ENCODE assay signal across 19 cellular contexts in the genomic region with DNA sequence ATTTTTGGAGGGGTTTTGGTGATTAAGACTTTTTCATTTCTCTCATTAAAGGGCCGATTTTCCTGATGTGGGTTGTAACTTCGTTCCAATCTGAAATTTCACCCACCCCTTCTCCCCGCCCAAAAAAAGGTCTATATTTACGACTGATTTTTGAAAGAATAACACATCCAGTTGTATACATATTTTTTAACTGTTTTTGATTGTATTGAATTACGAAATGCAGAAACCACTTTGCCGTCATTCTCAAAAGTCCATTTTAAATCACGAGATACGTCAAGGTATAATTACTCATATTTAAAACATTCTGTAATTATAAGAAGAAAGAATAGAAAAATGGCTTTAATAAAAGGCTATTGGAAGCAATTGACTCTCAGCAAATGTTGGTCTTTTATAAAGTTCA.
A peak's percentile ranks its signal among the peaks of the same experiment; 100 is the strongest.
DNase-seq lines count a peak whose midpoint lies in the region; ATAC-seq and TF ChIP-seq lines count a peak whose summit lies in the region.
"Had no signal": no experiment of that assay in that cellular context is flagged by ENCODE, and none has a peak within 500 bp of the region (broad histone marks: within the 10 kb centered on the region; RNA-seq: fewer than 3 reads in every experiment).

No MANE protein-coding gene starts in this region.

- intact Hi-C loops in Right ventricle myocardium superior (cut with DNase I): loop anchor here (5.0 kb wide), 1 partner anchor 160 kb away; no protein-coding TSS in a partner anchor

- H3K27ac Mint-ChIP-seq in HFFc6: peak overlapping the region; percentile 98
- no peak overlapping the region for H3K27ac Mint-ChIP-seq in WTC11
- no peak overlapping the region for H3K27ac Mint-ChIP-seq in T-helper 17 cell
- H3K27ac Mint-ChIP-seq: CD8-positive, alpha-beta memory T cell; GM23338 had no signal

- CTCF ChIA-PET in BJ (lab: Yijun Ruan, JAX) (interaction anchor here (0.6 to 5.0 kb wide), 5 partner anchors 1072 to 1095 kb away, joined by 3 to 59 read pairs (median 6); partner anchors contain the start of gene TBX3), WTC11 (lab: Charles Lee) (no interaction called here)

- H3K36me3 ChIP-seq in BJ (ENCODE audit: control insufficient read depth, insufficient read depth, low read length) (no peaks in the 10 kb centered on the region), smooth muscle cell (ENCODE audit: low read depth) (no peaks in the 10 kb centered on the region)
- H3K36me3 ChIP-seq: BLaER1, Peyer's patch had no signal

- H3K4me1 Mint-ChIP-seq in HFFc6 (ENCODE audit: low read depth) (peaks cover 93% of the 10 kb centered on the region), WTC11 (peaks cover 12% of the 10 kb centered on the region), T-helper 17 cell (no peaks in the 10 kb centered on the region)
- H3K4me1 Mint-ChIP-seq: CD8-positive, alpha-beta memory T cell had no signal

- ATAC-seq in WTC11: no peak
- no peak for ATAC-seq in Right ventricle myocardium superior (ENCODE audit: poor library complexity)
- ATAC-seq in T-helper 17 cell: no peak
- ATAC-seq: GM23338, HCT116 had no signal

- no peaks in the 10 kb centered on the region for H3K79me2 ChIP-seq in smooth muscle cell (ENCODE audit: low read depth)

- no peak overlapping the region for H2AFZ ChIP-seq in smooth muscle cell (ENCODE audit: low read depth)
- H2AFZ ChIP-seq: GM23338 had no signal

- TF ChIP-seq CTCF in BJ (IDR thresholded peaks at IDR 0.05; ENCODE audit: insufficient read depth, low read depth, low read length) (no peak), HFFc6 (IDR thresholded peaks at IDR 0.05) (no peak), smooth muscle cell (IDR thresholded peaks at IDR 0.05; ENCODE audit: borderline replicate concordance, insufficient read depth, poor library complexity, severe bottlenecking) (no peak), WTC11 (IDR thresholded peaks at IDR 0.05) (no peak)

- 93% methylated on average over 8 of the region's 8 CpGs for WGBS in smooth muscle cell (ENCODE audit: low lambda C conversion rate)

- peaks cover 29% of the 10 kb centered on the region for H3K4me1 ChIP-seq in smooth muscle cell (ENCODE audit: low read depth)
- H3K4me1 ChIP-seq: Peyer's patch had no signal

- POLR2A ChIA-PET in BJ (lab: Charles Lee): no interaction called here
- POLR2A ChIA-PET in WTC11 (lab: Charles Lee): no interaction called here

- no peak overlapping the region for H3K9ac ChIP-seq in smooth muscle cell (ENCODE audit: low read depth)
- H3K9ac ChIP-seq: BLaER1 had no signal

- H3K36me3 Mint-ChIP-seq in HFFc6 (ENCODE audit: low read depth) (peaks cover 2% of the 10 kb centered on the region), WTC11 (no peaks in the 10 kb centered on the region), T-helper 17 cell (ENCODE audit: low read depth) (no peaks in the 10 kb centered on the region)
- H3K36me3 Mint-ChIP-seq: CD8-positive, alpha-beta memory T cell had no signal

- H3K9me3 Mint-ChIP-seq in HFFc6 (no peaks in the 10 kb centered on the region), WTC11 (no peaks in the 10 kb centered on the region)
- H3K9me3 Mint-ChIP-seq: CD8-positive, alpha-beta memory T cell; GM23338 had no signal

- H3K4me3 Mint-ChIP-seq in HFFc6: peak overlapping the region; percentile 90
- H3K4me3 Mint-ChIP-seq in WTC11: no peak overlapping the region
- H3K4me3 Mint-ChIP-seq in T-helper 17 cell: no peak overlapping the region
- H3K4me3 Mint-ChIP-seq: CD8-positive, alpha-beta memory T cell; GM23338 had no signal

- H3F3A ChIP-seq in smooth muscle cell (ENCODE audit: low read depth): peaks cover 4% of the 10 kb centered on the region

- peak overlapping the region; percentile 83 for H3K4me2 ChIP-seq in smooth muscle cell
- H3K4me2 ChIP-seq: GM23338 had no signal

- H3K9me3 ChIP-seq in smooth muscle cell (replicated peaks; ENCODE audit: low read depth) (no peaks in the 10 kb centered on the region), T-helper 17 cell (ENCODE audit: control insufficient read depth, low read length, poor library complexity, severe bottlenecking) (no peaks in the 10 kb centered on the region)
- H3K9me3 ChIP-seq: BLaER1, Peyer's patch had no signal

- H3K27me3 ChIP-seq in BJ (ENCODE audit: control insufficient read depth, insufficient read depth, low read length) (no peaks in the 10 kb centered on the region), smooth muscle cell (ENCODE audit: low read depth) (no peaks in the 10 kb centered on the region)
- H3K27me3 ChIP-seq: Peyer's patch had no signal

- no peaks in the 10 kb centered on the region for H4K20me1 ChIP-seq in smooth muscle cell (ENCODE audit: low read depth)
- H4K20me1 ChIP-seq: BLaER1 had no signal

- no peak overlapping the region for H3K27ac ChIP-seq in smooth muscle cell (ENCODE audit: low read depth)
- H3K27ac ChIP-seq: BLaER1, Peyer's patch had no signal

- DNase-seq in BJ (ENCODE audit: low read depth): no peak
- DNase-seq in HFFc6: no peak
- DNase-seq in fibroblast of gingiva (ENCODE audit: low read depth): peak; percentile 19
- DNase-seq in smooth muscle cell (lab: John Stamatoyannopoulos, UW; ENCODE audit: unreplicated experiment): no peak
- DNase-seq in WTC11 (ENCODE audit: low spot score): no peak
- DNase-seq in Right ventricle myocardium superior: no peak
- no peak for DNase-seq in T-helper 17 cell
- DNase-seq: CD8-positive, alpha-beta memory T cell; GF-D8; KBM-7; NCI-H146; NCI-H2081; NCI-H2227 treated with DMSO at 0.1 percent for 48 hours; NCI-H524; Peyer's patch; SHP77 treated with DMSO at 0.1 percent for 48 hours had no signal

- H3K4me3 ChIP-seq in BJ (ENCODE audit: low read depth, low read length) (peak overlapping the region; percentile 34), smooth muscle cell (peak overlapping the region; percentile 42)
- H3K4me3 ChIP-seq: BLaER1, GM23338, Peyer's patch had no signal

- H3K27me3 Mint-ChIP-seq in HFFc6 (ENCODE audit: insufficient read depth) (no peaks in the 10 kb centered on the region), WTC11 (ENCODE audit: low read depth) (no peaks in the 10 kb centered on the region), T-helper 17 cell (peaks cover 17% of the 10 kb centered on the region)

TF ChIP-seq in WTC11, 78 proteins besides CTCF, POLR2A, EP300 and RAD21:
- TF ChIP-seq, protein P1, sequence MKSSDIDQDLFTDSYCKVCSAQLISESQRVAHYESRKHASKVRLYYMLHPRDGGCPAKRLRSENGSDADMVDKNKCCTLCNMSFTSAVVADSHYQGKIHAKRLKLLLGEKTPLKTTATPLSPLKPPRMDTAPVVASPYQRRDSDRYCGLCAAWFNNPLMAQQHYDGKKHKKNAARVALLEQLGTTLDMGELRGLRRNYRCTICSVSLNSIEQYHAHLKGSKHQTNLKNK (CRISPR knock-in tag; IDR thresholded peaks at IDR 0.05): no peak
- TF ChIP-seq, protein P2, sequence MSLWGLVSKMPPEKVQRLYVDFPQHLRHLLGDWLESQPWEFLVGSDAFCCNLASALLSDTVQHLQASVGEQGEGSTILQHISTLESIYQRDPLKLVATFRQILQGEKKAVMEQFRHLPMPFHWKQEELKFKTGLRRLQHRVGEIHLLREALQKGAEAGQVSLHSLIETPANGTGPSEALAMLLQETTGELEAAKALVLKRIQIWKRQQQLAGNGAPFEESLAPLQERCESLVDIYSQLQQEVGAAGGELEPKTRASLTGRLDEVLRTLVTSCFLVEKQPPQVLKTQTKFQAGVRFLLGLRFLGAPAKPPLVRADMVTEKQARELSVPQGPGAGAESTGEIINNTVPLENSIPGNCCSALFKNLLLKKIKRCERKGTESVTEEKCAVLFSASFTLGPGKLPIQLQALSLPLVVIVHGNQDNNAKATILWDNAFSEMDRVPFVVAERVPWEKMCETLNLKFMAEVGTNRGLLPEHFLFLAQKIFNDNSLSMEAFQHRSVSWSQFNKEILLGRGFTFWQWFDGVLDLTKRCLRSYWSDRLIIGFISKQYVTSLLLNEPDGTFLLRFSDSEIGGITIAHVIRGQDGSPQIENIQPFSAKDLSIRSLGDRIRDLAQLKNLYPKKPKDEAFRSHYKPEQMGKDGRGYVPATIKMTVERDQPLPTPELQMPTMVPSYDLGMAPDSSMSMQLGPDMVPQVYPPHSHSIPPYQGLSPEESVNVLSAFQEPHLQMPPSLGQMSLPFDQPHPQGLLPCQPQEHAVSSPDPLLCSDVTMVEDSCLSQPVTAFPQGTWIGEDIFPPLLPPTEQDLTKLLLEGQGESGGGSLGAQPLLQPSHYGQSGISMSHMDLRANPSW (CRISPR knock-in tag; conservative IDR thresholded peaks at IDR 0.05; ENCODE audit: low read depth): no peak
- no peak for TF ChIP-seq ZNF423 (CRISPR knock-in tag; IDR thresholded peaks at IDR 0.05)
- no peak for TF ChIP-seq GABPB1 (CRISPR knock-in tag; IDR thresholded peaks at IDR 0.05)
- no peak for TF ChIP-seq OVOL2 (CRISPR knock-in tag; IDR thresholded peaks at IDR 0.05; ENCODE audit: borderline replicate concordance)
- TF ChIP-seq IRF1 (CRISPR knock-in tag; IDR thresholded peaks at IDR 0.05): no peak
- no peak for TF ChIP-seq CREB1 (CRISPR knock-in tag; IDR thresholded peaks at IDR 0.05)
TF ChIP-seq in WTC11: peak in this region for 0.
